Comparison of ENCODE assay signal across 8 cellular contexts in genomic region chr21:6565190-6566170, GRCh38.
DNase-seq lines count a peak whose midpoint lies in the region; ATAC-seq and TF ChIP-seq lines count a peak whose summit lies in the region.
"Not testable (repeated sequence)": the region's sequence is repeated elsewhere in the genome, so short reads cannot be mapped to it uniquely, and the experiment has no call there.

No MANE protein-coding gene starts in this region.

- peak; percentile 0 to 45 for DNase-seq in Caco-2
- peak; percentile 23 for DNase-seq in MM.1S
- DNase-seq in activated CD4-positive, alpha-beta T cell treated with anti-CD3 and anti-CD28 coated beads for 4 hours = peak; percentile 1 to 10
- peak; percentile 2 for DNase-seq in activated gamma-delta T cell treated with Interleukin-2 at 50 U/mL for 16 hours
- DNase-seq in immature natural killer cell = peak; percentile 13 to 44 (median 31)
- peak; percentile 1 for DNase-seq in nephron progenitor cell
- DNase-seq in stimulated activated naive B cell treated with anti-CD40 and anti-IgM and Interleukin-4, amounts not matched to agents 10 μg/mL and 1 μg/mL and 100 μg/mL, for 72 hours = peak; percentile 50

- ATAC-seq in stimulated activated naive B cell treated with anti-CD40 and anti-IgM and Interleukin-4, amounts not matched to agents 10 μg/mL and 1 μg/mL and 100 μg/mL, for 72 hours (replicated peaks) = peak; percentile 24 to 28

- H3K9me3 Mint-ChIP-seq in Caco-2 (ENCODE audit: unreplicated experiment); dendritic cell treated with granulocyte-macrophage colony-stimulating factor and Interleukin-4, amounts not matched to agents 40 ng/mL and 50 ng/mL, for 4 days; immature natural killer cell; nephron progenitor cell; stimulated activated naive B cell treated with anti-CD40 and anti-IgM and Interleukin-4, amounts not matched to agents 10 μg/mL and 1 μg/mL and 100 μg/mL, for 72 hours: not testable (repeated sequence)

- not testable (repeated sequence) for H4K20me1 ChIP-seq in MM.1S (ENCODE audit: insufficient read depth, low read length)

- H3K36me3 Mint-ChIP-seq in Caco-2 (ENCODE audit: insufficient read depth, unreplicated experiment); dendritic cell treated with granulocyte-macrophage colony-stimulating factor and Interleukin-4, amounts not matched to agents 40 ng/mL and 50 ng/mL, for 4 days (ENCODE audit: low read depth); immature natural killer cell; nephron progenitor cell (ENCODE audit: low read depth); stimulated activated naive B cell treated with anti-CD40 and anti-IgM and Interleukin-4, amounts not matched to agents 10 μg/mL and 1 μg/mL and 100 μg/mL, for 72 hours: not testable (repeated sequence)

- H3K4me1 Mint-ChIP-seq in Caco-2 (ENCODE audit: low read depth, unreplicated experiment); dendritic cell treated with granulocyte-macrophage colony-stimulating factor and Interleukin-4, amounts not matched to agents 40 ng/mL and 50 ng/mL, for 4 days (ENCODE audit: low read depth); immature natural killer cell; nephron progenitor cell; stimulated activated naive B cell treated with anti-CD40 and anti-IgM and Interleukin-4, amounts not matched to agents 10 μg/mL and 1 μg/mL and 100 μg/mL, for 72 hours: not testable (repeated sequence)

- not testable (repeated sequence) for H3K4me3 ChIP-seq in Caco-2 (ENCODE audit: low read depth, low read length); MM.1S (ENCODE audit: low read length)

- H3K27ac Mint-ChIP-seq in Caco-2 (ENCODE audit: unreplicated experiment) = peak overlapping the region; percentile 42
- not testable (repeated sequence) for H3K27ac Mint-ChIP-seq in dendritic cell treated with granulocyte-macrophage colony-stimulating factor and Interleukin-4, amounts not matched to agents 40 ng/mL and 50 ng/mL, for 4 days; nephron progenitor cell
- H3K27ac Mint-ChIP-seq in immature natural killer cell = peak overlapping the region in 4 of 6 donors; percentile 68 to 84 (median 84)
- H3K27ac Mint-ChIP-seq in stimulated activated naive B cell treated with anti-CD40 and anti-IgM and Interleukin-4, amounts not matched to agents 10 μg/mL and 1 μg/mL and 100 μg/mL, for 72 hours = peak overlapping the region; percentile 90

- not testable (repeated sequence) for H3K79me2 ChIP-seq in MM.1S (ENCODE audit: low read length)

- not testable (repeated sequence) for TF ChIP-seq CTCF in Caco-2 (IDR thresholded peaks at IDR 0.05; ENCODE audit: insufficient read depth in 1 of 2, low read depth in 1 of 2, low read length in 1 of 2, severe bottlenecking in 1 of 2, unreplicated experiment in 1 of 2); MM.1S (IDR thresholded peaks at IDR 0.05; ENCODE audit: low read length); nephron progenitor cell (IDR thresholded peaks at IDR 0.05)

- intact Hi-C loops in Caco-2 (cut with micrococcal nuclease; ENCODE audit: unreplicated experiment); dendritic cell treated with granulocyte-macrophage colony-stimulating factor and Interleukin-4, amounts not matched to agents 40 ng/mL and 50 ng/mL, for 4 days (cut with micrococcal nuclease): not testable (repeated sequence)

- not testable (repeated sequence) for H3K9me3 ChIP-seq in Caco-2; MM.1S (replicated peaks; ENCODE audit: insufficient read depth, low read length)

- not testable (repeated sequence) for H3K9ac ChIP-seq in MM.1S (ENCODE audit: low read length)

- H3K36me3 ChIP-seq in Caco-2 (ENCODE audit: control insufficient read depth, insufficient read depth, low read length); MM.1S (replicated peaks; ENCODE audit: insufficient read depth, low read length): not testable (repeated sequence)

- H3K4me1 ChIP-seq in Caco-2; MM.1S (ENCODE audit: low read length): not testable (repeated sequence)

- POLR2A ChIA-PET in Caco-2 (lab: Charles Lee) = not testable (repeated sequence)

- not testable (repeated sequence) for H3K27me3 ChIP-seq in Caco-2 (replicated peaks; ENCODE audit: control insufficient read depth, insufficient read depth, low read length); MM.1S (replicated peaks; ENCODE audit: insufficient read depth, low read length)

- not testable (repeated sequence) for H3K4me3 Mint-ChIP-seq in Caco-2 (ENCODE audit: unreplicated experiment); nephron progenitor cell
- H3K4me3 Mint-ChIP-seq in dendritic cell treated with granulocyte-macrophage colony-stimulating factor and Interleukin-4, amounts not matched to agents 40 ng/mL and 50 ng/mL, for 4 days = peak overlapping the region; percentile 6
- H3K4me3 Mint-ChIP-seq in immature natural killer cell = peak overlapping the region in 3 of 5 donors; percentile 21 to 68 (median 33)
- H3K4me3 Mint-ChIP-seq in stimulated activated naive B cell treated with anti-CD40 and anti-IgM and Interleukin-4, amounts not matched to agents 10 μg/mL and 1 μg/mL and 100 μg/mL, for 72 hours = peak overlapping the region; percentile 55 to 67

- CTCF ChIA-PET in Caco-2 (lab: Charles Lee) = not testable (repeated sequence)

- H3K9me2 ChIP-seq in MM.1S (replicated peaks; ENCODE audit: insufficient read depth, low read length) = not testable (repeated sequence)

- not testable (repeated sequence) for BruUV-seq in Caco-2 (replicated peaks; lab: Mats Ljungman, UMichigan)

- not testable (repeated sequence) for H3K27me3 Mint-ChIP-seq in Caco-2 (ENCODE audit: insufficient read depth, unreplicated experiment); dendritic cell treated with granulocyte-macrophage colony-stimulating factor and Interleukin-4, amounts not matched to agents 40 ng/mL and 50 ng/mL, for 4 days; immature natural killer cell (ENCODE audit: low read depth in 3 of 3); nephron progenitor cell (ENCODE audit: low read depth, poor library complexity); stimulated activated naive B cell treated with anti-CD40 and anti-IgM and Interleukin-4, amounts not matched to agents 10 μg/mL and 1 μg/mL and 100 μg/mL, for 72 hours

- H2AFZ ChIP-seq in MM.1S (ENCODE audit: low read length) = not testable (repeated sequence)

- H3F3A ChIP-seq in MM.1S (ENCODE audit: insufficient read depth, low read length) = not testable (repeated sequence)

- H3K4me2 ChIP-seq in MM.1S (ENCODE audit: low read depth, low read length) = not testable (repeated sequence)

- H3K27ac ChIP-seq in MM.1S (ENCODE audit: low read length) = not testable (repeated sequence)
